30 cellular contexts compared by ENCODE assay signal in the genomic region with DNA sequence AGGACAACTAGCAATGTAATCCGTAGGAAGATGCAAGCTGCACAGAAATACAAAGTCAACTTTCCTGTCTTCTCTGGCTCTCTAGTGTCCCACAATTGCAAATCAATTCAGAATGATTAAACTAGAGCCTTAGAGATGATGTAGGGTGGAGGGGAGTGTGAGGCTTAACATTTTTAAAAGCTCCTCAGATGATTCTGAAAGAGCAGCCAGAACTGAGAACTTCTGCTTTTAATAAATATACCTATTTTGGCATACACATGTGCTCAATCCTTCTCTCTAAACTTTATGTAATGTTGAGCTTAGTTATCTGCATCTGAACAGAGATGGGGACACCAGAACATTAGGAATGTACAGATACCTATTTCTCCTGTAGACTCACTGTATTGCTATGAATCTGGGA.
"Had no signal": no experiment of that assay in that cellular context is flagged by ENCODE, and none has a peak within 500 bp of the region (broad histone marks: within the 10 kb centered on the region; RNA-seq: fewer than 3 reads in every experiment).

No MANE protein-coding gene starts in this region.

- H3K36me3 ChIP-seq: adrenal gland, brain microvascular endothelial cell, breast epithelium had no signal

- DNase-seq: activated B cell treated with CpG ODN at 0.5 μM for 24 hours; activated CD4-positive, alpha-beta memory T cell treated with anti-CD3 and anti-CD28 coated beads for 36 hours; activated CD4-positive, alpha-beta T cell treated with anti-CD3 and anti-CD28 coated beads for 4 hours; activated CD4-positive, alpha-beta T cell treated with anti-CD3 and anti-CD28 coated beads, Interleukin-2, amount 10 ng/mL, durations not matched to agents 24 days and 14 days; activated CD4-positive, alpha-beta T cell treated with anti-CD3 and anti-CD28 coated beads, Interleukin-2, amount 50 U/mL, for 1 hour; activated CD4-positive, alpha-beta T cell treated with anti-CD3 and anti-CD28 coated beads, Interleukin-2, amount 50 U/mL, for 4 hours; activated CD4-positive, CD25-positive, alpha-beta regulatory T cell treated with anti-CD3 and anti-CD28 coated beads, Interleukin-2, amount 50 U/mL, for 72 hours; activated CD8-positive, alpha-beta memory T cell treated with anti-CD3 and anti-CD28 coated beads, Interleukin-2, amount 50 U/mL, for 4 hours; activated CD8-positive, alpha-beta T cell treated with anti-CD3 and anti-CD28 coated beads for 36 hours; activated effector memory CD4-positive, alpha-beta T cell treated with anti-CD3 and anti-CD28 coated beads, Interleukin-2, amount 50 U/mL, for 16 hours; activated gamma-delta T cell treated with Interleukin-2 at 50 U/mL for 16 hours; activated naive CD4-positive, alpha-beta T cell; activated naive CD4-positive, alpha-beta T cell treated with anti-CD3 and anti-CD28 coated beads for 36 hours; activated naive CD4-positive, alpha-beta T cell treated with anti-CD3 and anti-CD28 coated beads, Interleukin-2, amount 50 U/mL, for 16 hours; activated naive CD8-positive, alpha-beta T cell treated with anti-CD3 and anti-CD28 coated beads for 36 hours; activated T-cell treated with anti-CD3 and anti-CD28 coated beads for 4 hours; activated T-cell treated with anti-CD3 and anti-CD28 coated beads, Interleukin-2, amount 50 U/mL, for 1 hour; activated T-cell treated with anti-CD3 and anti-CD28 coated beads, Interleukin-2, amount 50 U/mL, for 4 hours; activated T-cell treated with anti-CD3 and anti-CD28 coated beads, Interleukin-2, amount 50 U/mL, for 72 hours; adrenal gland; amniotic stem cell; aorta; body of pancreas; brain microvascular endothelial cell; central memory CD4-positive, alpha-beta T cell; T-helper 1 cell; T-helper 2 cell; T-helper 9 cell had no signal

- H3K9me3 ChIP-seq: adrenal gland, body of pancreas, breast epithelium had no signal

- H3K27ac ChIP-seq: adrenal gland, body of pancreas, brain microvascular endothelial cell, breast epithelium, VCaP had no signal

- H3K4me3 ChIP-seq: adrenal gland, body of pancreas, breast epithelium had no signal

- H3K27me3 ChIP-seq: adrenal gland, body of pancreas, brain microvascular endothelial cell, breast epithelium had no signal
